ENCODE assay signal across 8 cellular contexts in genomic region chr1:225473266-225473665, GRCh38. TPM values are rescaled to one million over a fixed set of nuclear protein-coding genes. Genes with fewer than 3 reads are reported as not detected.
DNase-seq lines count a peak whose midpoint lies in the region; ATAC-seq and TF ChIP-seq lines count a peak whose summit lies in the region.
"Not testable (repeated sequence)": the region's sequence is repeated elsewhere in the genome, so short reads cannot be mapped to it uniquely, and the experiment has no call there.

No MANE protein-coding gene starts in this region.

- not testable (repeated sequence) for H3K9ac ChIP-seq in BLaER1; rectal smooth muscle tissue (ENCODE audit: low read length)

- not testable (repeated sequence) for H3K27me3 ChIP-seq in BLaER1; lung (ENCODE audit: control insufficient read depth, insufficient read depth); rectal smooth muscle tissue (ENCODE audit: control insufficient read depth, insufficient read depth, low read length); transverse colon

- 0 out of 2 replicates have a peak overlapping the region, but pooled peaks have one; percentile 22 for H3K4me2 ChIP-seq in BLaER1

- not testable (repeated sequence) for ATAC-seq in effector memory CD8-positive, alpha-beta T cell (replicated peaks); lung (ENCODE audit: insufficient read depth, low FRiP score)

- H3K4me1 ChIP-seq in BLaER1 = peaks cover 69% of the 10 kb centered on the region
- H3K4me1 ChIP-seq in lung (ENCODE audit: control insufficient read depth in 2 of 2, insufficient read depth in 2 of 2, low read length in 2 of 2) = not testable (repeated sequence)
- H3K4me1 ChIP-seq in rectal smooth muscle tissue (ENCODE audit: control insufficient read depth, insufficient read depth, low read length) = peaks cover 13% of the 10 kb centered on the region
- peaks cover 12 to 26% (median 17%) of the 10 kb centered on the region in 4 donors for H3K4me1 ChIP-seq in transverse colon

- not testable (repeated sequence) for H3K4me3 ChIP-seq in BLaER1; lung; rectal smooth muscle tissue (ENCODE audit: low read length); transverse colon

- POLR2A ChIA-PET in activated CD4-positive, alpha-beta memory T cell treated with anti-CD3 and anti-CD28 coated beads, Interleukin-2, amount 10 ng/mL, durations not matched to agents 7 days and 5 days (lab: Charles Lee) = interaction anchor here (0.9 to 9.6 kb wide), 6 partner anchors 12 to 450 kb away, joined by 3 to 290 read pairs (median 6); partner anchors contain the start of genes LBR, PYCR2 and SRP9

- H3K27me3 Mint-ChIP-seq in activated CD4-positive, alpha-beta memory T cell treated with anti-CD3 and anti-CD28 coated beads, Interleukin-2, amount 10 ng/mL, durations not matched to agents 7 days and 5 days; activated naive CD4-positive, alpha-beta T cell treated with anti-CD3 and anti-CD28 coated beads, Interleukin-2, amount 50 U/mL, for 24 hours; effector memory CD8-positive, alpha-beta T cell: not testable (repeated sequence)

- 58 to 68% methylated on average over 8 of the region's 8 CpGs for WGBS in lung, 2 donors
- WGBS in transverse colon (ENCODE audit: low coverage in 1 of 2), 2 donors = 35 to 40% methylated on average over 2 to 8 of the region's 8 CpGs

- H3K27ac Mint-ChIP-seq in activated CD4-positive, alpha-beta memory T cell treated with anti-CD3 and anti-CD28 coated beads, Interleukin-2, amount 10 ng/mL, durations not matched to agents 7 days and 5 days = peak overlapping the region; percentile 50
- peak overlapping the region; percentile 51 for H3K27ac Mint-ChIP-seq in activated naive CD4-positive, alpha-beta T cell treated with anti-CD3 and anti-CD28 coated beads, Interleukin-2, amount 50 U/mL, for 24 hours
- H3K27ac Mint-ChIP-seq in effector memory CD8-positive, alpha-beta T cell = peak overlapping the region in 1 of 2 donors; percentile 41

- not testable (repeated sequence) for H3K36me3 ChIP-seq in BLaER1; lung (ENCODE audit: control insufficient read depth in 2 of 2, insufficient read depth in 2 of 2, low read length in 2 of 2); rectal smooth muscle tissue (ENCODE audit: control insufficient read depth, insufficient read depth, low read length); transverse colon

- intact Hi-C loops in transverse colon (cut with DNase I; ENCODE audit: low total_unique reads) = not testable (repeated sequence)

- H3K9me3 ChIP-seq in BLaER1; lung (ENCODE audit: control insufficient read depth in 2 of 2, insufficient read depth in 1 of 2, low read length in 1 of 2); transverse colon: not testable (repeated sequence)

- H3K27ac ChIP-seq in BLaER1; lung (ENCODE audit: low read depth in 1 of 2, low read length in 1 of 2): not testable (repeated sequence)
- H3K27ac ChIP-seq in rectal smooth muscle tissue (ENCODE audit: low read depth, low read length) (peak overlapping the region; percentile 68), transverse colon (peak overlapping the region in 3 of 4 donors; percentile 45 to 59 (median 52))

- H3K4me1 Mint-ChIP-seq in activated CD4-positive, alpha-beta memory T cell treated with anti-CD3 and anti-CD28 coated beads, Interleukin-2, amount 10 ng/mL, durations not matched to agents 7 days and 5 days = peaks cover 57% of the 10 kb centered on the region
- peaks cover 44% of the 10 kb centered on the region for H3K4me1 Mint-ChIP-seq in activated naive CD4-positive, alpha-beta T cell treated with anti-CD3 and anti-CD28 coated beads, Interleukin-2, amount 50 U/mL, for 24 hours
- peaks cover 33 to 44% of the 10 kb centered on the region in 2 donors for H3K4me1 Mint-ChIP-seq in effector memory CD8-positive, alpha-beta T cell (ENCODE audit: low read depth in 2 of 2)

- TF ChIP-seq EP300 in transverse colon (IDR thresholded peaks at IDR 0.05; ENCODE audit: low read depth) = not testable (repeated sequence)

- in situ Hi-C loops in transverse colon (cut with MboI; ENCODE audit: low pct_ligation_motif_present in 1 of 4, low pct_unique_long_range_greater_than_20kb in 1 of 4, low sequenced_read_pairs in 3 of 4) = loop anchor here in 3 of 4 donors (10.0 kb wide), 2 partner anchors 502 to 512 kb away; no protein-coding TSS in a partner anchor

- DNase-seq in NAMALWA (ENCODE audit: low spot score) (peak; percentile 27), lung (ENCODE audit: low spot score) (peak; percentile 25)
- not testable (repeated sequence) for DNase-seq in activated CD4-positive, alpha-beta memory T cell treated with anti-CD3 and anti-CD28 coated beads, Interleukin-2, amount 10 ng/mL, durations not matched to agents 7 days and 5 days; effector memory CD8-positive, alpha-beta T cell; transverse colon

- TF ChIP-seq CTCF in lung (IDR thresholded peaks at IDR 0.05; ENCODE audit: control extremely low read depth, extremely low read depth); transverse colon (IDR thresholded peaks at IDR 0.05): not testable (repeated sequence)

- not testable (repeated sequence) for H3K4me3 Mint-ChIP-seq in activated CD4-positive, alpha-beta memory T cell treated with anti-CD3 and anti-CD28 coated beads, Interleukin-2, amount 10 ng/mL, durations not matched to agents 7 days and 5 days
- peak overlapping the region; percentile 31 for H3K4me3 Mint-ChIP-seq in activated naive CD4-positive, alpha-beta T cell treated with anti-CD3 and anti-CD28 coated beads, Interleukin-2, amount 50 U/mL, for 24 hours
- peak overlapping the region; percentile 49 to 54 for H3K4me3 Mint-ChIP-seq in effector memory CD8-positive, alpha-beta T cell

- not testable (repeated sequence) for H4K20me1 ChIP-seq in BLaER1

- not testable (repeated sequence) for H3K36me3 Mint-ChIP-seq in activated CD4-positive, alpha-beta memory T cell treated with anti-CD3 and anti-CD28 coated beads, Interleukin-2, amount 10 ng/mL, durations not matched to agents 7 days and 5 days (ENCODE audit: low read depth); activated naive CD4-positive, alpha-beta T cell treated with anti-CD3 and anti-CD28 coated beads, Interleukin-2, amount 50 U/mL, for 24 hours; effector memory CD8-positive, alpha-beta T cell (ENCODE audit: insufficient read depth)

- TF ChIP-seq POLR2A in transverse colon (IDR thresholded peaks at IDR 0.05) = not testable (repeated sequence)

- H3K9me3 Mint-ChIP-seq in activated CD4-positive, alpha-beta memory T cell treated with anti-CD3 and anti-CD28 coated beads, Interleukin-2, amount 10 ng/mL, durations not matched to agents 7 days and 5 days; activated naive CD4-positive, alpha-beta T cell treated with anti-CD3 and anti-CD28 coated beads, Interleukin-2, amount 50 U/mL, for 24 hours; effector memory CD8-positive, alpha-beta T cell: not testable (repeated sequence)

- CTCF ChIA-PET in activated CD4-positive, alpha-beta memory T cell treated with anti-CD3 and anti-CD28 coated beads, Interleukin-2, amount 10 ng/mL, durations not matched to agents 7 days and 5 days (lab: Charles Lee) = interaction anchor here (0.7 to 5.5 kb wide), 11 partner anchors 8 to 451 kb away, joined by 3 to 36 read pairs (median 5); partner anchors contain the start of genes LBR, PYCR2 and SRP9

RNA-seq across cellular contexts. Expression of gene LBR, which starts 45.4 kb away (rescaled TPM):
- total RNA-seq in activated CD4-positive, alpha-beta memory T cell treated with anti-CD3 and anti-CD28 coated beads, Interleukin-2, amount 10 ng/mL, durations not matched to agents 7 days and 5 days = 100 to 1,000 TPM; 251 to 259 TPM
- total RNA-seq in lung = 10 to 100 TPM; 48.1 to 76.6 TPM
- 10 to 100 TPM; 16.2 to 36.1 TPM for polyA plus RNA-seq in lung
- total RNA-seq in transverse colon = 10 to 100 TPM; 48.6 to 97.9 (median 75.1) TPM
